In the genomic region with DNA sequence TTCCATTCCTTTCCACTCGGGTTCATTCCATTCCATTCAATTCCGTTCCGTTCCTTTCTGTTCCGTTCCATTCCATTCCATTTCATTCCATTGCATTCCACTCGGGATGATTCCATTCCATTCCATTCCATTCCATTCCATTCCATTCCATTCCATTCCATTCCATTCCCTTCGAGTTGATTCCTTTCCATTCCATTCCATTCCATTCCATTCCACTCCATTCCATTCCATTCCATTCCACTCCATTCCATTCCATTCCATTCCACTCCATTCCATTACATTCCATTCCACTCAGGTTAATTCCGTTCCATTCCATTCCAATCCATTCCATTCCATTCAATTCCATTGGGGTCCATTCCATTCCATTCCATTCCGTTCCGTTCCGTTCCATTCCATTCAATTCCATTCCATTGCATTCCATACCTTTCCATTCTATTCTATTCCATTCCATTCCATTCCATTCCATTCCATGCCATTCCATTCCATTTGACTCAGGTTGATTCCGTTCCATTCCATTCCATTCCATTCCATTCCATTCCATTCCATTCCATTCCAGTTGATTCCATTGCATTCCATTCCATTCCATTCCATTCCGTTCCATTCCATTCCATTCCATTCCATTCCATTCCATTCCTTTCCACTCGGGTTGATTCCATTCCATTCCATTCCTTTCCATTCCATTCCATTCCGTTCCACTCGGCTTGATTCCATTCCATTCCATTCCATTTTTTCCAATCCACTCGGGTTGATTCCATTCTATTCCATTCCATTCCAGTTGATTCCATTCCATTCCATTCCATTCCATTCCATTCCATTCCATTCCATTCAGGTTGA, we compare ENCODE assay signal across 8 cellular contexts.
DNase-seq lines count a peak whose midpoint lies in the region; ATAC-seq and TF ChIP-seq lines count a peak whose summit lies in the region.
"Not testable (repeated sequence)": the region's sequence is repeated elsewhere in the genome, so short reads cannot be mapped to it uniquely, and the experiment has no call there.

No MANE protein-coding gene starts in this region.

- not testable (repeated sequence) for H3K27me3 Mint-ChIP-seq in activated naive CD8-positive, alpha-beta T cell treated with anti-CD3 and anti-CD28 coated beads, Interleukin-2, amount 10 ng/mL, durations not matched to agents 7 days and 5 days; naive thymus-derived CD4-positive, alpha-beta T cell

- DNase-seq in A673 (ENCODE audit: low spot score), result peak; percentile 21
- not testable (repeated sequence) for DNase-seq in activated naive CD8-positive, alpha-beta T cell treated with anti-CD3 and anti-CD28 coated beads, Interleukin-2, amount 10 ng/mL, durations not matched to agents 7 days and 5 days; Right ventricle myocardium superior; naive thymus-derived CD4-positive, alpha-beta T cell

- CTCF ChIA-PET in A673 (lab: Charles Lee); naive thymus-derived CD4-positive, alpha-beta T cell (lab: Charles Lee): not testable (repeated sequence)

- not testable (repeated sequence) for H3K27ac ChIP-seq in A673 (ENCODE audit: low read depth, low read length, poor library complexity, severe bottlenecking); HUES6 (ENCODE audit: low read depth, low read length); naive thymus-derived CD4-positive, alpha-beta T cell (ENCODE audit: low read depth, low read length)

- not testable (repeated sequence) for TF ChIP-seq CTCF in A673 (conservative IDR thresholded peaks at IDR 0.05; ENCODE audit: low read depth, low read length)

- not testable (repeated sequence) for H3K4me3 ChIP-seq in A673 (ENCODE audit: low read depth, low read length, poor library complexity, severe bottlenecking); naive thymus-derived CD4-positive, alpha-beta T cell (ENCODE audit: low read length)
- peak overlapping the region; percentile 25 for H3K4me3 ChIP-seq in HUES6 (ENCODE audit: low read depth, low read length)

- ATAC-seq in GM19025 (IDR thresholded peaks at IDR 0.05; ENCODE audit: low read depth, unreplicated experiment) (peak; percentile 41), GM21786 (IDR thresholded peaks at IDR 0.05; ENCODE audit: unreplicated experiment) (peak; percentile 46), HG03060 (IDR thresholded peaks at IDR 0.05; ENCODE audit: low read depth, unreplicated experiment) (peak; percentile 37), Right ventricle myocardium superior (ENCODE audit: poor library complexity) (peak; percentile 80)
- peak; percentile 41 for ATAC-seq in activated naive CD8-positive, alpha-beta T cell treated with anti-CD3 and anti-CD28 coated beads, Interleukin-2, amount 10 ng/mL, durations not matched to agents 7 days and 5 days (ENCODE audit: low read depth)
- peak; percentile 68 for ATAC-seq in naive thymus-derived CD4-positive, alpha-beta T cell

- POLR2A ChIA-PET in A673 (lab: Charles Lee; ENCODE audit: low non-redundant PET); activated naive CD8-positive, alpha-beta T cell treated with anti-CD3 and anti-CD28 coated beads, Interleukin-2, amount 10 ng/mL, durations not matched to agents 7 days and 5 days (lab: Charles Lee); naive thymus-derived CD4-positive, alpha-beta T cell (lab: Charles Lee): not testable (repeated sequence)

- not testable (repeated sequence) for H3K9ac ChIP-seq in HUES6 (ENCODE audit: low read length)

- peaks cover 51% of the 10 kb centered on the region for H3K9me3 Mint-ChIP-seq in activated naive CD8-positive, alpha-beta T cell treated with anti-CD3 and anti-CD28 coated beads, Interleukin-2, amount 10 ng/mL, durations not matched to agents 7 days and 5 days
- H3K9me3 Mint-ChIP-seq in naive thymus-derived CD4-positive, alpha-beta T cell, result peaks cover 23 to 74% (median 65%) of the 10 kb centered on the region in 11 donors

- intact Hi-C loops in A673 (cut with micrococcal nuclease; ENCODE audit: unreplicated experiment); Right ventricle myocardium superior (cut with DNase I); naive thymus-derived CD4-positive, alpha-beta T cell (cut with micrococcal nuclease): not testable (repeated sequence)

- H3K27ac Mint-ChIP-seq in activated naive CD8-positive, alpha-beta T cell treated with anti-CD3 and anti-CD28 coated beads, Interleukin-2, amount 10 ng/mL, durations not matched to agents 7 days and 5 days, result peak overlapping the region; percentile 0
- not testable (repeated sequence) for H3K27ac Mint-ChIP-seq in naive thymus-derived CD4-positive, alpha-beta T cell

- H3K27me3 ChIP-seq in A673 (replicated peaks; ENCODE audit: insufficient read depth, low read depth, low read length, poor library complexity); HUES6 (ENCODE audit: control insufficient read depth, insufficient read depth, low read length); naive thymus-derived CD4-positive, alpha-beta T cell (ENCODE audit: control insufficient read depth in 2 of 2, insufficient read depth in 2 of 2, low read length in 2 of 2): not testable (repeated sequence)

- H3K36me3 Mint-ChIP-seq in activated naive CD8-positive, alpha-beta T cell treated with anti-CD3 and anti-CD28 coated beads, Interleukin-2, amount 10 ng/mL, durations not matched to agents 7 days and 5 days, result peaks cover 47% of the 10 kb centered on the region
- H3K36me3 Mint-ChIP-seq in naive thymus-derived CD4-positive, alpha-beta T cell, result peaks cover 24 to 50% (median 45%) of the 10 kb centered on the region in 5 donors

- H3K4me1 ChIP-seq in A673 (ENCODE audit: insufficient read depth, low read length, poor library complexity, severe bottlenecking); HUES6 (ENCODE audit: control insufficient read depth, insufficient read depth, low read length); naive thymus-derived CD4-positive, alpha-beta T cell (ENCODE audit: control insufficient read depth in 2 of 2, insufficient read depth in 2 of 2, low read length in 2 of 2): not testable (repeated sequence)

- H3K36me3 ChIP-seq in A673 (ENCODE audit: insufficient read depth, low read length, poor library complexity, severe bottlenecking); HUES6 (ENCODE audit: control insufficient read depth, insufficient read depth, low read length); naive thymus-derived CD4-positive, alpha-beta T cell (ENCODE audit: control insufficient read depth in 2 of 3, insufficient read depth in 3 of 3, low read length in 3 of 3): not testable (repeated sequence)

- H3K4me3 Mint-ChIP-seq in activated naive CD8-positive, alpha-beta T cell treated with anti-CD3 and anti-CD28 coated beads, Interleukin-2, amount 10 ng/mL, durations not matched to agents 7 days and 5 days; naive thymus-derived CD4-positive, alpha-beta T cell: not testable (repeated sequence)

- BruUV-seq in A673 (replicated peaks; lab: Mats Ljungman, UMichigan), result not testable (repeated sequence)

- H3K9me3 ChIP-seq in A673 (ENCODE audit: low read depth, low read length, poor library complexity, severe bottlenecking) (peaks cover 60% of the 10 kb centered on the region), HUES6 (ENCODE audit: control insufficient read depth, insufficient read depth, low read depth, low read length) (peaks cover 73% of the 10 kb centered on the region)
- peaks cover 6 to 55% (median 9%) of the 10 kb centered on the region in 3 experiments for H3K9me3 ChIP-seq in naive thymus-derived CD4-positive, alpha-beta T cell (ENCODE audit: control insufficient read depth in 2 of 3, low read length in 3 of 3)

- not testable (repeated sequence) for H3K4me1 Mint-ChIP-seq in activated naive CD8-positive, alpha-beta T cell treated with anti-CD3 and anti-CD28 coated beads, Interleukin-2, amount 10 ng/mL, durations not matched to agents 7 days and 5 days
- peaks cover 0 to 27% (median 0%) of the 10 kb centered on the region in 7 donors for H3K4me1 Mint-ChIP-seq in naive thymus-derived CD4-positive, alpha-beta T cell
